14 cellular contexts compared by ENCODE assay signal in the genomic region with DNA sequence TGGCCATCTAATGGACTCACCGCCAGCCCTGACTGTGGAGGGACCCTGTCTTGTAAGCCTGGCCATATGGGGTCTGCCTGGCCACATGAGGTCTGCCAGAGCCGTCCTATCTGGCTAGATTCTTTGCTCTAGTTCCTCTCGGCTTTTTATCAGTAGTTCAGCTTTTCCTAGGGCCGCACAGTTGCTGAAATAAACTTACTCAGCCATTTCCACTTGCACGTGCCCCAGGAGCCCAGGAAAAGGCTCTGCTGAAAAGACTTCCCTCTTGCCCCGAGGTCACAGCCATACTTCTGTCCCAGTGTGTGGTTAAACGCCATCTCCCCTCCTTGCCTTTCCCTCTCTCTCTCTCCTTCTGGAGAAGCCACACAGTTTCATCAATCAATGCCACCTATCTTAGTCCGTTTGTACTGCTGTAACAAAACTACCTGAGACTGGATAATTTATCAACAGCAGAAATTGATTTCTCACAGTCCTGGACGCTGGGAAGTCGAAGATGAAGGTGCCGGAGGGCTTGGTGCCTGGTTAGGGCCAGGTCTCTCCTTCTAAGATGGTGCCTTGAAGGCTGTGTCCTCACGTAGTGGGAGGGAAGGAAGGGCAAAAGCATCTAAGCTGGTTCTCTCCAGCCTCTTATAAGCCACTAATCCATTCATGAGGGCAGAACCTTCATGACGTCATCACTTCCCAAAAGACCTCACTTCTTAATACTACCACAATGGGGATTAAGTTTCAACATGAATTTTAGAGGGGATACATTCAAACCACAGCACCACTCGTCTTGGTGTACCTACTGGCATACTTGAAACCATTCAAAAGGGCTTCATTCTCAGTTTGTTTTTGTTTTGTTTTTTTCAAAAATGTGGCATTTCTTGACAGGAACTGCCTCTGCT. TPM values are rescaled to one million over a fixed set of nuclear protein-coding genes. Genes with fewer than 3 reads are reported as not detected.
A peak's percentile ranks its signal among the peaks of the same experiment; 100 is the strongest.
DNase-seq lines count a peak whose midpoint lies in the region; ATAC-seq and TF ChIP-seq lines count a peak whose summit lies in the region.
"Had no signal": no experiment of that assay in that cellular context is flagged by ENCODE, and none has a peak within 500 bp of the region (broad histone marks: within the 10 kb centered on the region; RNA-seq: fewer than 3 reads in every experiment).

No MANE protein-coding gene starts in this region.

- peak overlapping the region; percentile 82 for H3K4me2 ChIP-seq in KMS-11

- peaks cover 60% of the 10 kb centered on the region for H3K4me1 ChIP-seq in CD4-positive, alpha-beta memory T cell (ENCODE audit: insufficient read depth, low read length)
- H3K4me1 ChIP-seq in KMS-11 (ENCODE audit: low read depth, poor library complexity, severe bottlenecking) = peaks cover 78% of the 10 kb centered on the region
- peaks cover 0 to 27% of the 10 kb centered on the region in 2 donors for H3K4me1 ChIP-seq in naive thymus-derived CD4-positive, alpha-beta T cell (ENCODE audit: control insufficient read depth in 2 of 2, insufficient read depth in 2 of 2, low read length in 2 of 2)
- H3K4me1 ChIP-seq: colonic mucosa had no signal

- peaks cover 37 to 76% (median 54%) of the 10 kb centered on the region in 4 donors for H3K4me1 Mint-ChIP-seq in CD4-positive, alpha-beta memory T cell
- H3K4me1 Mint-ChIP-seq in activated T-helper 17 cell treated with anti-CD3 and anti-CD28 coated beads, Interleukin-2, amount 50 U/mL, for 72 hours = peaks cover 41% of the 10 kb centered on the region
- peaks cover 11 to 68% (median 25%) of the 10 kb centered on the region in 7 donors for H3K4me1 Mint-ChIP-seq in naive thymus-derived CD4-positive, alpha-beta T cell

- H3K9me3 ChIP-seq in CD4-positive, alpha-beta memory T cell (ENCODE audit: control insufficient read depth in 1 of 2, low read length in 2 of 2) = no peaks in the 10 kb centered on the region
- H3K9me3 ChIP-seq in naive thymus-derived CD4-positive, alpha-beta T cell (ENCODE audit: control insufficient read depth in 2 of 3, low read length in 3 of 3) = no peaks in the 10 kb centered on the region
- H3K9me3 ChIP-seq: colonic mucosa, stomach had no signal

- H3K9me3 Mint-ChIP-seq in CD4-positive, alpha-beta memory T cell = no peaks in the 10 kb centered on the region
- peaks cover 3% of the 10 kb centered on the region for H3K9me3 Mint-ChIP-seq in activated T-helper 17 cell treated with anti-CD3 and anti-CD28 coated beads, Interleukin-2, amount 50 U/mL, for 72 hours
- peaks cover 0 to 8% (median 0%) of the 10 kb centered on the region in 11 donors for H3K9me3 Mint-ChIP-seq in naive thymus-derived CD4-positive, alpha-beta T cell
- H3K9me3 Mint-ChIP-seq: HFFc6 had no signal

- ATAC-seq in activated T-helper 17 cell treated with anti-CD3 and anti-CD28 coated beads, Interleukin-2, amount 50 U/mL, for 72 hours (replicated peaks) = no peak
- peak; percentile 18 for ATAC-seq in naive thymus-derived CD4-positive, alpha-beta T cell

- intact Hi-C loops in CD4-positive, alpha-beta memory T cell (cut with micrococcal nuclease) = no loop called here
- intact Hi-C loops in naive thymus-derived CD4-positive, alpha-beta T cell (cut with micrococcal nuclease) = no loop called here
- intact Hi-C loops in posterior vena cava (cut with DNase I) = no loop called here

- H3K36me3 ChIP-seq in CD4-positive, alpha-beta memory T cell (ENCODE audit: insufficient read depth, low read length) = no peaks in the 10 kb centered on the region
- H3K36me3 ChIP-seq in KMS-11 (ENCODE audit: insufficient read depth) = no peaks in the 10 kb centered on the region
- no peaks in the 10 kb centered on the region for H3K36me3 ChIP-seq in naive thymus-derived CD4-positive, alpha-beta T cell (ENCODE audit: control insufficient read depth in 2 of 3, insufficient read depth in 3 of 3, low read length in 3 of 3)
- H3K36me3 ChIP-seq: colonic mucosa, stomach had no signal

- H2AFZ ChIP-seq in KMS-11 (ENCODE audit: low read depth) = peak overlapping the region; percentile 87

- peak overlapping the region in 7 of 8 donors; percentile 11 to 87 (median 34) for H3K4me3 Mint-ChIP-seq in CD4-positive, alpha-beta memory T cell
- peak overlapping the region; percentile 73 for H3K4me3 Mint-ChIP-seq in activated T-helper 17 cell treated with anti-CD3 and anti-CD28 coated beads, Interleukin-2, amount 50 U/mL, for 72 hours
- H3K4me3 Mint-ChIP-seq in naive thymus-derived CD4-positive, alpha-beta T cell = peak overlapping the region in 1 of 10 donors; percentile 65
- H3K4me3 Mint-ChIP-seq: HFFc6 had no signal

- H3K4me3 ChIP-seq in CD4-positive, alpha-beta memory T cell (ENCODE audit: low read length in 2 of 2) = no peak overlapping the region
- no peak overlapping the region for H3K4me3 ChIP-seq in KMS-11 (IDR thresholded peaks at IDR 0.05; ENCODE audit: insufficient read depth, low read depth, low read length)
- no peak overlapping the region for H3K4me3 ChIP-seq in naive thymus-derived CD4-positive, alpha-beta T cell (ENCODE audit: low read length)
- H3K4me3 ChIP-seq: colonic mucosa, stomach had no signal

- H3K36me3 Mint-ChIP-seq in CD4-positive, alpha-beta memory T cell = peaks cover 0 to 4% of the 10 kb centered on the region in 2 donors
- H3K36me3 Mint-ChIP-seq in activated T-helper 17 cell treated with anti-CD3 and anti-CD28 coated beads, Interleukin-2, amount 50 U/mL, for 72 hours (ENCODE audit: low read depth) = no peaks in the 10 kb centered on the region
- peaks cover 0 to 11% (median 0%) of the 10 kb centered on the region in 5 donors for H3K36me3 Mint-ChIP-seq in naive thymus-derived CD4-positive, alpha-beta T cell

- no peak for DNase-seq in CD4-positive, alpha-beta memory T cell
- DNase-seq in naive thymus-derived CD4-positive, alpha-beta T cell = no peak
- no peak for DNase-seq in effector CD8-positive, alpha-beta T cell (lab: John Stamatoyannopoulos, UW)
- no peak for DNase-seq in NCI-H748 (lab: John Stamatoyannopoulos, UW; ENCODE audit: unreplicated experiment)
- DNase-seq in ecto neural progenitor cell (ENCODE audit: low spot score) = no peak
- no peak for DNase-seq in posterior vena cava (ENCODE audit: low spot score)
- DNase-seq: colonic mucosa, HFFc6, Karpas-422, NCI-H2107, stomach had no signal

- H3K27ac Mint-ChIP-seq in CD4-positive, alpha-beta memory T cell = peak overlapping the region; percentile 87 to 97 (median 97)
- peak overlapping the region; percentile 92 for H3K27ac Mint-ChIP-seq in activated T-helper 17 cell treated with anti-CD3 and anti-CD28 coated beads, Interleukin-2, amount 50 U/mL, for 72 hours
- H3K27ac Mint-ChIP-seq in naive thymus-derived CD4-positive, alpha-beta T cell = peak overlapping the region in 5 of 9 donors; percentile 0 to 92 (median 17)
- H3K27ac Mint-ChIP-seq: HFFc6 had no signal

- H4K20me1 ChIP-seq in KMS-11 (ENCODE audit: insufficient read depth) = no peaks in the 10 kb centered on the region

- H3K27ac ChIP-seq in CD4-positive, alpha-beta memory T cell (ENCODE audit: low read depth, low read length) = peak overlapping the region; percentile 51
- H3K27ac ChIP-seq in KMS-11 = peak overlapping the region; percentile 94
- no peak overlapping the region for H3K27ac ChIP-seq in naive thymus-derived CD4-positive, alpha-beta T cell (ENCODE audit: low read depth, low read length)
- H3K27ac ChIP-seq: colonic mucosa had no signal

- peak overlapping the region; percentile 61 for H3K9ac ChIP-seq in KMS-11

- POLR2A ChIA-PET in CD4-positive, alpha-beta memory T cell (lab: Charles Lee; ENCODE audit: partially characterized antibody) = interaction anchor here (1.1 to 8.3 kb wide), 9 partner anchors 10 to 96 kb away, joined by 3 to 164 read pairs (median 21); partner anchors contain the start of genes GALM, HNRNPLL and SRSF7
- POLR2A ChIA-PET in naive thymus-derived CD4-positive, alpha-beta T cell (lab: Charles Lee) = interaction anchor here (0.7 to 2.6 kb wide), 3 partner anchors 9 to 16 kb away, joined by 3 to 13 read pairs (median 9); partner anchors contain the start of gene GALM

- H3K27me3 Mint-ChIP-seq in CD4-positive, alpha-beta memory T cell = no peaks in the 10 kb centered on the region
- no peaks in the 10 kb centered on the region for H3K27me3 Mint-ChIP-seq in activated T-helper 17 cell treated with anti-CD3 and anti-CD28 coated beads, Interleukin-2, amount 50 U/mL, for 72 hours
- H3K27me3 Mint-ChIP-seq in naive thymus-derived CD4-positive, alpha-beta T cell = no peaks in the 10 kb centered on the region

- CTCF ChIA-PET in CD4-positive, alpha-beta memory T cell (lab: Charles Lee; ENCODE audit: partially characterized antibody) = interaction anchor here (0.6 to 4.7 kb wide), 8 partner anchors 8 to 73 kb away, joined by 3 to 48 read pairs (median 4); partner anchors contain the start of gene GALM
- CTCF ChIA-PET in naive thymus-derived CD4-positive, alpha-beta T cell (lab: Charles Lee) = no interaction called here

- TF ChIP-seq CTCF in KMS-11 (conservative IDR thresholded peaks at IDR 0.05; ENCODE audit: low read depth, low read length) = no peak

- no peaks in the 10 kb centered on the region for H3K27me3 ChIP-seq in CD4-positive, alpha-beta memory T cell (ENCODE audit: insufficient read depth, low read length)
- H3K27me3 ChIP-seq in KMS-11 (ENCODE audit: insufficient read depth, low read depth) = no peaks in the 10 kb centered on the region
- no peaks in the 10 kb centered on the region for H3K27me3 ChIP-seq in naive thymus-derived CD4-positive, alpha-beta T cell (ENCODE audit: control insufficient read depth in 2 of 2, insufficient read depth in 2 of 2, low read length in 2 of 2)
- H3K27me3 ChIP-seq: colonic mucosa, stomach had no signal

- no peaks in the 10 kb centered on the region for H3K79me2 ChIP-seq in KMS-11 (ENCODE audit: insufficient read depth, low read depth)

RNA-seq across cellular contexts. Expression of gene GALM, which starts 11.2 kb away (rescaled TPM):
- 10 to 100 TPM; 35.5 to 35.8 TPM for total RNA-seq in CD4-positive, alpha-beta memory T cell
- polyA plus RNA-seq in CD4-positive, alpha-beta memory T cell = 10 to 100 TPM; 51.2 to 60.4 TPM
- 100 to 1,000 TPM in 1 of 2 donors, 10 to 100 TPM in 1; 85.2 to 123 TPM for total RNA-seq in activated T-helper 17 cell treated with anti-CD3 and anti-CD28 coated beads, Interleukin-2, amount 50 U/mL, for 72 hours
- 10 to 100 TPM in 4 of 5 experiments, 1 to 10 TPM in 1; 4.3 to 52.5 (median 14.4) TPM for total RNA-seq in naive thymus-derived CD4-positive, alpha-beta T cell
- 10 to 100 TPM; 14.7 to 17.5 TPM for polyA plus RNA-seq in naive thymus-derived CD4-positive, alpha-beta T cell
- 10 to 100 TPM; 10.8 to 18.3 TPM for total RNA-seq in posterior vena cava
- polyA plus RNA-seq: neural cell had no signal

RNA-seq across cellular contexts. Expression of gene HNRNPLL, which starts 52.0 kb away (rescaled TPM):
- total RNA-seq in CD4-positive, alpha-beta memory T cell = 100 to 1,000 TPM; 103 to 105 TPM
- polyA plus RNA-seq in CD4-positive, alpha-beta memory T cell = 10 to 100 TPM; 71.2 to 74.9 TPM
- total RNA-seq in activated T-helper 17 cell treated with anti-CD3 and anti-CD28 coated beads, Interleukin-2, amount 50 U/mL, for 72 hours = 100 to 1,000 TPM in 1 of 2 donors, 10 to 100 TPM in 1; 84.9 to 122 TPM
- 10 to 100 TPM; 10.1 to 66.8 (median 30.2) TPM for total RNA-seq in naive thymus-derived CD4-positive, alpha-beta T cell
- polyA plus RNA-seq in naive thymus-derived CD4-positive, alpha-beta T cell = 10 to 100 TPM; 14.1 to 16.4 TPM
- 10 to 100 TPM; 54.6 to 55.6 TPM for total RNA-seq in posterior vena cava

Comparison
In these comparisons a context has a peak if more than half of its experiments do, and no peak if none do; other contexts are left out.
1. H3K27ac Mint-ChIP-seq: peak in every context shown above with its lines; median percentile 97 in CD4-positive, alpha-beta memory T cell; 92 in activated T-helper 17 cell treated with anti-CD3 and anti-CD28 coated beads, Interleukin-2, amount 50 U/mL, for 72 hours; 17 in naive thymus-derived CD4-positive, alpha-beta T cell.